8 cellular contexts compared by ENCODE assay signal in genomic region chr14:45251912-45252311, GRCh38. TPM values are rescaled to one million over a fixed set of nuclear protein-coding genes. Genes with fewer than 3 reads are reported as not detected.
A peak's percentile ranks its signal among the peaks of the same experiment; 100 is the strongest.
DNase-seq lines count a peak whose midpoint lies in the region; ATAC-seq and TF ChIP-seq lines count a peak whose summit lies in the region.

No MANE protein-coding gene starts in this region.

- H3K9ac ChIP-seq in rectal smooth muscle tissue (ENCODE audit: low read length) = no peak overlapping the region

- TF ChIP-seq CTCF in fibroblast of mammary gland (conservative IDR thresholded peaks at IDR 0.05; ENCODE audit: control insufficient read depth, insufficient read depth, low read depth, low read length) = no peak

- H3K27me3 ChIP-seq in rectal smooth muscle tissue (ENCODE audit: control insufficient read depth, insufficient read depth, low read length) = no peaks in the 10 kb centered on the region

- peak; percentile 15 for DNase-seq in NCI-H1105 treated with DMSO at 0.1 percent for 48 hours (lab: John Stamatoyannopoulos, UW)
- DNase-seq in NCI-H1105 (lab: John Stamatoyannopoulos, UW) = no peak
- peak; percentile 27 for DNase-seq in HT-29 (ENCODE audit: low spot score)
- peak; percentile 46 for DNase-seq in SW480 (ENCODE audit: low spot score)
- peak; percentile 41 for DNase-seq in fibroblast of mammary gland (ENCODE audit: low read depth)
- no peak for DNase-seq in NCI-H1048 (lab: John Stamatoyannopoulos, UW)

- H3K36me3 ChIP-seq in rectal smooth muscle tissue (ENCODE audit: control insufficient read depth, insufficient read depth, low read length) = no peaks in the 10 kb centered on the region

- H3K4me1 ChIP-seq in rectal smooth muscle tissue (ENCODE audit: control insufficient read depth, insufficient read depth, low read length) = peaks cover 5% of the 10 kb centered on the region

- H3K4me3 ChIP-seq in fibroblast of mammary gland (ENCODE audit: control insufficient read depth, low read depth, low read length) (peak overlapping the region; percentile 85), rectal smooth muscle tissue (ENCODE audit: low read length) (peak overlapping the region; percentile 63)

- ATAC-seq in GM21515 (IDR thresholded peaks at IDR 0.05; ENCODE audit: unreplicated experiment) = peak; percentile 50

- no peak overlapping the region for H3K27ac ChIP-seq in rectal smooth muscle tissue (ENCODE audit: low read depth, low read length)

RNA-seq across cellular contexts. Expression of gene MIS18BP1, which starts 1.1 kb away (rescaled TPM):
- 8.0 and 13.4 TPM in 2 replicates for total RNA-seq in HT-29 (2014; rRNA removed; shearing (Covaris generic))

Comparison
In these comparisons a context has a peak if more than half of its experiments do, and no peak if none do; other contexts are left out.
1. DNase-seq: peak in NCI-H1105 treated with DMSO at 0.1 percent for 48 hours (single experiment), HT-29 (single experiment), SW480 (single experiment) and fibroblast of mammary gland (single experiment); none in NCI-H1105 (single experiment) and NCI-H1048 (single experiment).